ENCODE assay signal across 1 cellular context in the genomic region with DNA sequence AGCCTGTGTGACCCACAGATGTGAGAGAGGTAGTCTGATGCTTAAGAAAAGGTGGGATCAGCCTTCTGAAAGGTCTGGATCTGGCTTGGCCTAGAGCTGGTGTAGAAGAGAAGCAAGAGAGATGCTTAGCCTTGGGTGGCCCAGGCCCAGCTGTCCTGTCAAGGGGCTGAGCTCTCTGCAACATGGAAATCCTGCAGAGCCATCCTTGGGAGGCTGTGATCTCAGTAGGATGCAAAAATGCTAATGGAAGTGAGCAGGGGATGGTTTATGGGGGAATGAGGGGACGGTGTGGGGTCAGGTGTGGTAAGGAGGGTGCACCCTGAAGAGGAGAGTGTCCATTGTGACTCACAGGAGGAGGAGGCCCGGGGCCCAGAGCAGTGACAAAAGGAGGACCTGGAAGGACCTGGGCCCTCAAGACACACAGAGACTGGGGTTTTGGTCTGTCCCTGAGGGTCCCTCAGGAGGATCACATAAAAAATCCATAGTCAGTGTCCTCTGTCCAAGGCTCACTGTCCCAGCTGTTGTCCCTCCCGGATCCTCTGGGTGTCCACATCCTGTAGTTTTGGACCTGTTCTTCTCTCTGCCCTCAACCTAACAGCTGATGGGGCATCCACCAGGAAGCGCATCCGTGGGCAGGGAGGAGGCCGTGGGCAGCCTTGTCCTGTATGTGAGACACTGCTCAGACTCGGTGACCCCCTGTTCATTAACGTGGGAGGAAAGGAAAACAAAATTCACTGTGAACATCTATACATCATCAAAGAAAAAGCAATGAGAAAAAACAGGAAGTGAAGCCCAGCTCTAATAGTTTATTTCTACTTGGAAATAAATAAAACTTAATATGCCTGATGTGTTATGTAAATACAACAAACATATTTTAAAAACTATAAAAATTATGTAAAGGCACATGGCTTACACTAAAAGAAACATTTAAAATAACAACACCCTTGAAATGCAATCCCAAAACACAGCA.
A peak's percentile ranks its signal among the peaks of the same experiment; 100 is the strongest.
TF ChIP-seq lines count a peak whose summit lies in the region.

No MANE protein-coding gene starts in this region.

TF ChIP-seq in K562, 482 proteins besides CTCF, POLR2A, EP300 and RAD21 (continued from another document and continues in another):
- TF ChIP-seq MGA (IDR thresholded peaks at IDR 0.05) (no peak), PRMT5 (CRISPR knock-in tag; IDR thresholded peaks at IDR 0.05) (0 out of 2 replicates have a peak, but pooled peaks have one; percentile 4), ZNF764 (CRISPR knock-in tag; IDR thresholded peaks at IDR 0.05; ENCODE audit: low read depth) (no peak), ZKSCAN3 (CRISPR knock-in tag; IDR thresholded peaks at IDR 0.05) (no peak), ETV5 (CRISPR knock-in tag; IDR thresholded peaks at IDR 0.05; ENCODE audit: low read depth) (no peak), ZBTB17 (CRISPR knock-in tag; IDR thresholded peaks at IDR 0.05) (no peak), ZNF444 (CRISPR knock-in tag; IDR thresholded peaks at IDR 0.05) (no peak), RNF2 (IDR thresholded peaks at IDR 0.05) (no peak), DACH1 (IDR thresholded peaks at IDR 0.05; ENCODE audit: partially characterized antibody) (peak; percentile 42), HDAC2 (IDR thresholded peaks at IDR 0.05) (no peak), SIN3A (IDR thresholded peaks at IDR 0.05; ENCODE audit: borderline replicate concordance in 2 of 2, control insufficient read depth in 1 of 2, low read depth in 2 of 2, low read length in 2 of 2) (no peak), ZNF431 (CRISPR knock-in tag; IDR thresholded peaks at IDR 0.05) (no peak), IRF2 (CRISPR knock-in tag; IDR thresholded peaks at IDR 0.05) (peak; percentile 81; the same call in 1 of the 2 replicates), U2AF1 (optimal IDR thresholded peaks at IDR 0.05; ENCODE audit: low read depth, low read length) (no peak), ZNF263 (CRISPR knock-in tag; IDR thresholded peaks at IDR 0.05; ENCODE audit: borderline replicate concordance) (no peak), ZNF699 (CRISPR knock-in tag; IDR thresholded peaks at IDR 0.05; ENCODE audit: insufficient replicate concordance) (no peak), BRF2 (IDR thresholded peaks at IDR 0.05; ENCODE audit: borderline replicate concordance, insufficient read depth, insufficient read length) (no peak), SMAD1 (IDR thresholded peaks at IDR 0.05; ENCODE audit: low read depth, low read length, partially characterized antibody) (no peak), BMI1 (IDR thresholded peaks at IDR 0.05; ENCODE audit: low read length) (no peak), NCOA2 (IDR thresholded peaks at IDR 0.05; ENCODE audit: partially characterized antibody in 2 of 2) (no peak), MEF2D (tag; conservative IDR thresholded peaks at IDR 0.05; ENCODE audit: low read depth) (no peak), ZNF586 (CRISPR knock-in tag; conservative IDR thresholded peaks at IDR 0.05) (no peak), CTCFL (IDR thresholded peaks at IDR 0.05; ENCODE audit: borderline replicate concordance, insufficient read depth, low read depth, low read length, poor library complexity, severe bottlenecking) (no peak), MTA2 (IDR thresholded peaks at IDR 0.05; ENCODE audit: low read depth) (no peak), FOXM1 (IDR thresholded peaks at IDR 0.05; ENCODE audit: low read depth) (no peak), FOXM1 (CRISPR knock-in tag; IDR thresholded peaks at IDR 0.05; ENCODE audit: low read depth) (no peak), ZKSCAN8 (CRISPR knock-in tag; IDR thresholded peaks at IDR 0.05) (no peak), HSF4 (CRISPR knock-in tag; IDR thresholded peaks at IDR 0.05; ENCODE audit: borderline replicate concordance) (no peak), HDAC6 (IDR thresholded peaks at IDR 0.05; ENCODE audit: low read depth, low read length) (no peak), RBBP5 (IDR thresholded peaks at IDR 0.05; ENCODE audit: borderline replicate concordance, insufficient read depth, low read length, poor library complexity, severe bottlenecking) (no peak)
- TF ChIP-seq, protein P1, sequence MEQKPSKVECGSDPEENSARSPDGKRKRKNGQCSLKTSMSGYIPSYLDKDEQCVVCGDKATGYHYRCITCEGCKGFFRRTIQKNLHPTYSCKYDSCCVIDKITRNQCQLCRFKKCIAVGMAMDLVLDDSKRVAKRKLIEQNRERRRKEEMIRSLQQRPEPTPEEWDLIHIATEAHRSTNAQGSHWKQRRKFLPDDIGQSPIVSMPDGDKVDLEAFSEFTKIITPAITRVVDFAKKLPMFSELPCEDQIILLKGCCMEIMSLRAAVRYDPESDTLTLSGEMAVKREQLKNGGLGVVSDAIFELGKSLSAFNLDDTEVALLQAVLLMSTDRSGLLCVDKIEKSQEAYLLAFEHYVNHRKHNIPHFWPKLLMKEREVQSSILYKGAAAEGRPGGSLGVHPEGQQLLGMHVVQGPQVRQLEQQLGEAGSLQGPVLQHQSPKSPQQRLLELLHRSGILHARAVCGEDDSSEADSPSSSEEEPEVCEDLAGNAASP (IDR thresholded peaks at IDR 0.05) = no peak
- TF ChIP-seq, protein P2, sequence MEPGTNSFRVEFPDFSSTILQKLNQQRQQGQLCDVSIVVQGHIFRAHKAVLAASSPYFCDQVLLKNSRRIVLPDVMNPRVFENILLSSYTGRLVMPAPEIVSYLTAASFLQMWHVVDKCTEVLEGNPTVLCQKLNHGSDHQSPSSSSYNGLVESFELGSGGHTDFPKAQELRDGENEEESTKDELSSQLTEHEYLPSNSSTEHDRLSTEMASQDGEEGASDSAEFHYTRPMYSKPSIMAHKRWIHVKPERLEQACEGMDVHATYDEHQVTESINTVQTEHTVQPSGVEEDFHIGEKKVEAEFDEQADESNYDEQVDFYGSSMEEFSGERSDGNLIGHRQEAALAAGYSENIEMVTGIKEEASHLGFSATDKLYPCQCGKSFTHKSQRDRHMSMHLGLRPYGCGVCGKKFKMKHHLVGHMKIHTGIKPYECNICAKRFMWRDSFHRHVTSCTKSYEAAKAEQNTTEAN (CRISPR knock-in tag; IDR thresholded peaks at IDR 0.05) = no peak
- TF ChIP-seq, protein P3, sequence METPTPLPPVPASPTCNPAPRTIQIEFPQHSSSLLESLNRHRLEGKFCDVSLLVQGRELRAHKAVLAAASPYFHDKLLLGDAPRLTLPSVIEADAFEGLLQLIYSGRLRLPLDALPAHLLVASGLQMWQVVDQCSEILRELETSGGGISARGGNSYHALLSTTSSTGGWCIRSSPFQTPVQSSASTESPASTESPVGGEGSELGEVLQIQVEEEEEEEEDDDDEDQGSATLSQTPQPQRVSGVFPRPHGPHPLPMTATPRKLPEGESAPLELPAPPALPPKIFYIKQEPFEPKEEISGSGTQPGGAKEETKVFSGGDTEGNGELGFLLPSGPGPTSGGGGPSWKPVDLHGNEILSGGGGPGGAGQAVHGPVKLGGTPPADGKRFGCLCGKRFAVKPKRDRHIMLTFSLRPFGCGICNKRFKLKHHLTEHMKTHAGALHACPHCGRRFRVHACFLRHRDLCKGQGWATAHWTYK (CRISPR knock-in tag; IDR thresholded peaks at IDR 0.05) = 0 out of 2 replicates have a peak, but pooled peaks have one; percentile 15
